Comparison of ENCODE assay signal across 22 cellular contexts in the genomic region with DNA sequence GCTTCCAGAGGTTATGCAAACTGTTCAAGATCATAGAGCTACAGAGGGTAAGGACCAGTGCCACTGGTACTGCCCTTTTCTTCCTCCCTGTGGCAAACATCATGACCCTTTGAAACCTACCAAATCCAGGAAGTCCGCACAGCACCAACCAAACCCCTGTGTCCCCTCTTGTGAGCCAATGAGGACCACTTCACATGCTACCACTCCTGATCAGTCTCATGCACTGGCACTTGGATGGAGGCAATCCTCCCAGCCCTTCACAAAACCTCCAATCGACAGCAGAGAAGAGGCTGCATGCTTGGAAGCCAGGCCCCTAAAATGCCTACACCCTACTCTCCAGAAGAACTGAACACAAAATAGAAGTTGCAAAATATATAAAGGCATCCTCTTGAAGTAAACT.
A peak's percentile ranks its signal among the peaks of the same experiment; 100 is the strongest.
DNase-seq lines count a peak whose midpoint lies in the region; ATAC-seq and TF ChIP-seq lines count a peak whose summit lies in the region.
"Had no signal": no experiment of that assay in that cellular context is flagged by ENCODE, and none has a peak within 500 bp of the region (broad histone marks: within the 10 kb centered on the region; RNA-seq: fewer than 3 reads in every experiment).

No MANE protein-coding gene starts in this region.

- H3K56ac ChIP-seq in IMR-90 (ENCODE audit: extremely low read depth, insufficient read depth, low read length) = no peak overlapping the region

- H2BK120ac ChIP-seq in IMR-90 (ENCODE audit: low read depth, low read length) = 0 out of 2 replicates have a peak overlapping the region, but pooled peaks have one; percentile 37

- peak overlapping the region; percentile 13; the same call in 1 of the 2 replicates for H3K18ac ChIP-seq in IMR-90 (ENCODE audit: low read depth, low read length)

- H3K27me3 Mint-ChIP-seq in brain (peaks cover 17% of the 10 kb centered on the region), nephron (ENCODE audit: low read depth) (no peaks in the 10 kb centered on the region)
- H3K27me3 Mint-ChIP-seq: CD4-positive, alpha-beta memory T cell; IgD-negative memory B cell had no signal

- H3K4me1 ChIP-seq in IMR-90 (ENCODE audit: control insufficient read depth, insufficient read depth, low read length) = peaks cover 43% of the 10 kb centered on the region
- peaks cover 0 to 77% (median 46%) of the 10 kb centered on the region in 4 donors for H3K4me1 ChIP-seq in tibial nerve

- peak overlapping the region; percentile 35; the same call in 1 of the 2 replicates for H4K91ac ChIP-seq in IMR-90 (ENCODE audit: insufficient read depth, low read depth, low read length)

- no peak overlapping the region for H3K4me2 ChIP-seq in IMR-90 (ENCODE audit: low read depth, low read length)

- H3K9me3 ChIP-seq in IMR-90 (ENCODE audit: control insufficient read depth, insufficient read depth, low read length) = no peaks in the 10 kb centered on the region
- H3K9me3 ChIP-seq in tibial nerve = no peaks in the 10 kb centered on the region
- H3K9me3 ChIP-seq: Caco-2 had no signal

- intact Hi-C loops in IMR-90 (cut with micrococcal nuclease) = no loop called here

- ATAC-seq in IMR-90 (ENCODE audit: low read depth) = no peak
- ATAC-seq: GM12878, Right ventricle myocardium inferior had no signal

- H4K8ac ChIP-seq in IMR-90 (ENCODE audit: low read depth in 2 of 2, low read length in 2 of 2) = no peak overlapping the region; a peak in 1 of 4 replicates

- CTCF ChIA-PET in IMR-90 (lab: Yijun Ruan, JAX) = no interaction called here

- no peak for TF ChIP-seq RAD21 in IMR-90 (IDR thresholded peaks at IDR 0.05; ENCODE audit: low read length)

- H3K9me3 Mint-ChIP-seq in brain (peaks cover 0 to 15% (median 3%) of the 10 kb centered on the region in 5 experiments), nephron (peaks cover 4% of the 10 kb centered on the region)
- H3K9me3 Mint-ChIP-seq: IgD-negative memory B cell had no signal

- DNase-seq in IMR-90 (no peak), tibial nerve (ENCODE audit: low spot score in 2 of 2) (no peak), GM10266 (ENCODE audit: extremely low spot score) (no peak), activated T-cell treated with anti-CD3 and anti-CD28 coated beads for 4 hours (no peak), MV-4-11 (lab: John Stamatoyannopoulos, UW) (no peak)
- DNase-seq: Caco-2; CD4-positive, alpha-beta memory T cell; DMS 273 treated with DMSO at 0.1 percent for 48 hours; DMS79 treated with DMSO at 0.1 percent for 48 hours; GOT3; HCEC 1CT; NCI-H1105 treated with DMSO at 0.1 percent for 48 hours; NCI-H2029 treated with DMSO at 0.1 percent for 48 hours; NCI-H2171 treated with DMSO at 0.1 percent for 48 hours; NCI-H524 treated with DMSO at 0.1 percent for 48 hours; NCI-H82; OCI-M1 had no signal

- POLR2A ChIA-PET in IMR-90 (lab: Charles Lee; ENCODE audit: unreplicated experiment) = no interaction called here

- H3K36me3 ChIP-seq in IMR-90 (ENCODE audit: control insufficient read depth, insufficient read depth, low read length) (peaks cover 14% of the 10 kb centered on the region), tibial nerve (peaks cover 0 to 9% (median 0%) of the 10 kb centered on the region in 3 donors)

- peak overlapping the region; percentile 32; the same call in 1 of the 2 replicates for H3K27ac ChIP-seq in IMR-90 (ENCODE audit: insufficient read depth, low read length)
- peak overlapping the region in 3 of 4 donors; percentile 30 to 94 (median 84) for H3K27ac ChIP-seq in tibial nerve

- H3K14ac ChIP-seq in IMR-90 (replicated peaks; ENCODE audit: low read depth, low read length) = peak overlapping the region; percentile 75

- TF ChIP-seq CTCF in IMR-90 (conservative IDR thresholded peaks at IDR 0.05; ENCODE audit: low read depth, low read length) (no peak), brain (conservative IDR thresholded peaks at IDR 0.05) (no peak), nephron (IDR thresholded peaks at IDR 0.05; ENCODE audit: unreplicated experiment in 3 of 3) (no peak), tibial nerve (IDR thresholded peaks at IDR 0.05) (no peak), GM10266 (IDR thresholded peaks at IDR 0.05; ENCODE audit: control insufficient read depth, insufficient read depth, low read depth, missing control alignments) (no peak)

- H3K36me3 Mint-ChIP-seq in brain (peaks cover 26% of the 10 kb centered on the region), nephron (ENCODE audit: low read depth) (peaks cover 30% of the 10 kb centered on the region)
- H3K36me3 Mint-ChIP-seq: CD4-positive, alpha-beta memory T cell had no signal

- WGBS in IMR-90 (ENCODE audit: extremely low coverage in 2 of 2, insufficient read length in 1 of 2), 2 experiments = no CpG with 5 or more reads among the region's 2 CpGs
- 56 to 69% methylated on average over 2 of the region's 2 CpGs for WGBS in tibial nerve, 2 donors

- TF ChIP-seq EP300 in tibial nerve (IDR thresholded peaks at IDR 0.05) = no peak

- H2BK15ac ChIP-seq in IMR-90 (ENCODE audit: low read depth, low read length) = peak overlapping the region; percentile 36; the same call in 1 of the 3 replicates

- peaks cover 24 to 81% of the 10 kb centered on the region in 2 experiments for H3K79me1 ChIP-seq in IMR-90 (ENCODE audit: low read depth in 1 of 2, low read length in 2 of 2)

- no peak overlapping the region for H2AK9ac ChIP-seq in IMR-90 (replicated peaks; ENCODE audit: low read depth, low read length, poor library complexity)

- peak overlapping the region; percentile 21; the same call in 1 of the 2 replicates for H2BK20ac ChIP-seq in IMR-90 (ENCODE audit: low read depth, low read length)

- H3K27ac Mint-ChIP-seq in brain = peak overlapping the region in 4 of 5 experiments; percentile 59 to 82 (median 68)
- H3K27ac Mint-ChIP-seq in nephron = peak overlapping the region in 2 of 3 experiments; percentile 60 to 85
- H3K27ac Mint-ChIP-seq: CD4-positive, alpha-beta memory T cell; IgD-negative memory B cell had no signal

- peaks cover 39% of the 10 kb centered on the region for H4K20me1 ChIP-seq in IMR-90 (ENCODE audit: insufficient read depth, low read length)

- peak overlapping the region; percentile 13; the same call in 1 of the 2 replicates for H3K23ac ChIP-seq in IMR-90 (ENCODE audit: low read depth, low read length)

- no peak overlapping the region for H2BK5ac ChIP-seq in IMR-90 (ENCODE audit: low read depth, low read length, poor library complexity, severe bottlenecking)

- peaks cover 80% of the 10 kb centered on the region for H3K4me1 Mint-ChIP-seq in brain
- peaks cover 54% of the 10 kb centered on the region for H3K4me1 Mint-ChIP-seq in nephron
- H3K4me1 Mint-ChIP-seq: CD4-positive, alpha-beta memory T cell had no signal

- H3K4me3 ChIP-seq in IMR-90 (ENCODE audit: insufficient read depth, low read depth, low read length) (no peak overlapping the region), tibial nerve (no peak overlapping the region)
- H3K4me3 ChIP-seq: GM12878 had no signal

- no peak overlapping the region for H2AFZ ChIP-seq in IMR-90 (replicated peaks; ENCODE audit: low read length, poor library complexity)

- no peaks in the 10 kb centered on the region for H3K27me3 ChIP-seq in IMR-90 (ENCODE audit: control insufficient read depth, insufficient read depth, low read length)
- no peaks in the 10 kb centered on the region for H3K27me3 ChIP-seq in tibial nerve

- dilution Hi-C loops in IMR-90 (cut with HindIII; ENCODE audit: low sequenced_read_pairs, unreplicated experiment) = no loop called here

- H3K9ac ChIP-seq in IMR-90 (ENCODE audit: low read depth, low read length) = no peak overlapping the region

- peaks cover 49% of the 10 kb centered on the region for H3K9me1 ChIP-seq in IMR-90 (ENCODE audit: insufficient read depth, low read length)

- peak overlapping the region; percentile 48; the same call in 1 of the 2 replicates for H3K4ac ChIP-seq in IMR-90 (ENCODE audit: low read depth, low read length)

- no TSS peak for BruUV-seq in IMR-90 (replicated peaks; lab: Mats Ljungman, UMichigan)

- in situ Hi-C loops in IMR-90 (cut with MboI; ENCODE audit: low sequenced_read_pairs) = no loop called here

- H3K4me3 Mint-ChIP-seq in brain (no peak overlapping the region), nephron (no peak overlapping the region)
- H3K4me3 Mint-ChIP-seq: CD4-positive, alpha-beta memory T cell; IgD-negative memory B cell had no signal

- TF ChIP-seq POLR2A in IMR-90 (IDR thresholded peaks at IDR 0.05; ENCODE audit: low read depth, low read length) (no peak), tibial nerve (IDR thresholded peaks at IDR 0.05) (no peak)

- H2AK5ac ChIP-seq in IMR-90 (ENCODE audit: low read depth, low read length) = peak overlapping the region; percentile 71; the same call in 1 of the 2 replicates

- no peak overlapping the region for H4K5ac ChIP-seq in IMR-90 (ENCODE audit: low read depth, low read length)

TF ChIP-seq in IMR-90, 13 proteins besides CTCF, POLR2A, EP300 and RAD21 (continues in another document):
- no peak for TF ChIP-seq RCOR1 (IDR thresholded peaks at IDR 0.05; ENCODE audit: insufficient replicate concordance, low read length)
- TF ChIP-seq MAFK (IDR thresholded peaks at IDR 0.05; ENCODE audit: low read depth, low read length) = no peak
- no peak for TF ChIP-seq CEBPB (IDR thresholded peaks at IDR 0.05; ENCODE audit: low read depth, low read length)
- no peak for TF ChIP-seq BHLHE40 (IDR thresholded peaks at IDR 0.05; ENCODE audit: low read depth, low read length)
- TF ChIP-seq, protein P1, sequence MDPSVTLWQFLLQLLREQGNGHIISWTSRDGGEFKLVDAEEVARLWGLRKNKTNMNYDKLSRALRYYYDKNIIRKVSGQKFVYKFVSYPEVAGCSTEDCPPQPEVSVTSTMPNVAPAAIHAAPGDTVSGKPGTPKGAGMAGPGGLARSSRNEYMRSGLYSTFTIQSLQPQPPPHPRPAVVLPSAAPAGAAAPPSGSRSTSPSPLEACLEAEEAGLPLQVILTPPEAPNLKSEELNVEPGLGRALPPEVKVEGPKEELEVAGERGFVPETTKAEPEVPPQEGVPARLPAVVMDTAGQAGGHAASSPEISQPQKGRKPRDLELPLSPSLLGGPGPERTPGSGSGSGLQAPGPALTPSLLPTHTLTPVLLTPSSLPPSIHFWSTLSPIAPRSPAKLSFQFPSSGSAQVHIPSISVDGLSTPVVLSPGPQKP (IDR thresholded peaks at IDR 0.05; ENCODE audit: borderline replicate concordance, low read depth, low read length) = no peak
- no peak for TF ChIP-seq NFE2L2 (IDR thresholded peaks at IDR 0.05; ENCODE audit: low read depth, low read length)
- TF ChIP-seq SMC3 (IDR thresholded peaks at IDR 0.05; ENCODE audit: low read depth, low read length) = no peak
- TF ChIP-seq FOS (IDR thresholded peaks at IDR 0.05; ENCODE audit: low read depth, low read length) = no peak
- TF ChIP-seq MXI1 (IDR thresholded peaks at IDR 0.05; ENCODE audit: borderline replicate concordance, low read depth, low read length) = no peak
- TF ChIP-seq CHD1 (IDR thresholded peaks at IDR 0.05; ENCODE audit: low read depth, low read length) = no peak
- TF ChIP-seq RFX5 (IDR thresholded peaks at IDR 0.05; ENCODE audit: low read depth, low read length) = no peak
- no peak for TF ChIP-seq MAZ (IDR thresholded peaks at IDR 0.05; ENCODE audit: borderline replicate concordance, low read depth, low read length)
